7 cellular contexts compared by ENCODE assay signal in the genomic region with DNA sequence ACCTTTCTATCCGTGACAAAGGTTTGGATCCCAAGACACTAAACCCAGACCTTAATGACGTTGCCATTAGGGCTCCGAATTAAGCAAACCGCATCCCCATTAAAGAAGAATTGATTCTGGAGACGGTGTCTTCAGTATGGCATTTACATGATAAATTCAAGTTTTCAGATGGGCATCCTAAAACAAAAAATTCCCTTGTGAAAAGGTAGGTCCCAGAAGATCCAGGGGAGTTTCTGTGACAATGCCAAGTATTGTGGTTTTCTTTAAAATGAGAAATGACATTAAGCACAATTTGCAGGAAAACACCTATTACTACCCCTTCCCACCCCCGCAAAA.
DNase-seq lines count a peak whose midpoint lies in the region; ATAC-seq and FAIRE-seq lines count a peak whose summit lies in the region.

No MANE protein-coding gene starts in this region.

- H3K4me1 ChIP-seq in HUES6 (ENCODE audit: control insufficient read depth, insufficient read depth, low read length) = peaks cover 15% of the 10 kb centered on the region; the same call in 1 of the 2 replicates

- no peaks in the 10 kb centered on the region for H3K9me3 Mint-ChIP-seq in activated naive CD8-positive, alpha-beta T cell (ENCODE audit: low read depth)
- H3K9me3 Mint-ChIP-seq in stimulated activated naive CD8-positive, alpha-beta T cell treated with anti-CD3 and anti-CD28 coated beads, Interleukin-15, amount 100 ng/mL, for 72 hours = peaks cover 0 to 7% of the 10 kb centered on the region in 2 donors

- peaks cover 20% of the 10 kb centered on the region; the same call in 1 of the 2 replicates for H3K27me3 ChIP-seq in HUES6 (ENCODE audit: control insufficient read depth, insufficient read depth, low read length)

- H3K4me3 ChIP-seq in HUES6 (ENCODE audit: low read depth, low read length) (peak overlapping the region; percentile 99), iPS-18c (ENCODE audit: insufficient read depth, low read depth, low read length) (peak overlapping the region; percentile 65)

- H3K4me1 Mint-ChIP-seq in activated naive CD8-positive, alpha-beta T cell (ENCODE audit: low read depth) = peaks cover 39% of the 10 kb centered on the region
- peaks cover 44% of the 10 kb centered on the region for H3K4me1 Mint-ChIP-seq in stimulated activated naive CD8-positive, alpha-beta T cell treated with anti-CD3 and anti-CD28 coated beads, Interleukin-15, amount 100 ng/mL, for 72 hours

- peak overlapping the region; percentile 69 for H3K9ac ChIP-seq in HUES6 (ENCODE audit: low read length)

- ATAC-seq in stimulated activated naive CD8-positive, alpha-beta T cell treated with anti-CD3 and anti-CD28 coated beads, Interleukin-15, amount 100 ng/mL, for 72 hours = no peak
- no peak for ATAC-seq in GM18858 (IDR thresholded peaks at IDR 0.05; ENCODE audit: unreplicated experiment)

- FAIRE-seq in HTR-8/SVneo (lab: Jason Lieb, UNC) = no peak

- H3K4me3 Mint-ChIP-seq in activated naive CD8-positive, alpha-beta T cell = peak overlapping the region; percentile 85
- peak overlapping the region; percentile 90 to 94 for H3K4me3 Mint-ChIP-seq in stimulated activated naive CD8-positive, alpha-beta T cell treated with anti-CD3 and anti-CD28 coated beads, Interleukin-15, amount 100 ng/mL, for 72 hours

- H3K9me3 ChIP-seq in HUES6 (ENCODE audit: control insufficient read depth, insufficient read depth, low read depth, low read length) = no peaks in the 10 kb centered on the region
- H3K9me3 ChIP-seq in iPS-18c (ENCODE audit: control insufficient read depth, insufficient read depth, low read length) = no peaks in the 10 kb centered on the region

- H3K36me3 ChIP-seq in HUES6 (ENCODE audit: control insufficient read depth, insufficient read depth, low read length) = peaks cover 33% of the 10 kb centered on the region

- H3K27ac Mint-ChIP-seq in activated naive CD8-positive, alpha-beta T cell = no peak overlapping the region
- peak overlapping the region; percentile 96 to 98 for H3K27ac Mint-ChIP-seq in stimulated activated naive CD8-positive, alpha-beta T cell treated with anti-CD3 and anti-CD28 coated beads, Interleukin-15, amount 100 ng/mL, for 72 hours

- no peaks in the 10 kb centered on the region for H3K27me3 Mint-ChIP-seq in activated naive CD8-positive, alpha-beta T cell
- H3K27me3 Mint-ChIP-seq in stimulated activated naive CD8-positive, alpha-beta T cell treated with anti-CD3 and anti-CD28 coated beads, Interleukin-15, amount 100 ng/mL, for 72 hours = peaks cover 14% of the 10 kb centered on the region

- H3K36me3 Mint-ChIP-seq in activated naive CD8-positive, alpha-beta T cell = peaks cover 22% of the 10 kb centered on the region

- DNase-seq in stimulated activated naive CD8-positive, alpha-beta T cell treated with anti-CD3 and anti-CD28 coated beads, Interleukin-15, amount 100 ng/mL, for 72 hours = no peak
- no peak for DNase-seq in SW 1271 (lab: John Stamatoyannopoulos, UW)
- no peak for DNase-seq in HTR-8/SVneo (ENCODE audit: insufficient read length, low spot score)

- H3K27ac ChIP-seq in HUES6 (ENCODE audit: low read depth, low read length) = no peak overlapping the region
